Comparison of ENCODE assay signal across 9 cellular contexts in the genomic region with DNA sequence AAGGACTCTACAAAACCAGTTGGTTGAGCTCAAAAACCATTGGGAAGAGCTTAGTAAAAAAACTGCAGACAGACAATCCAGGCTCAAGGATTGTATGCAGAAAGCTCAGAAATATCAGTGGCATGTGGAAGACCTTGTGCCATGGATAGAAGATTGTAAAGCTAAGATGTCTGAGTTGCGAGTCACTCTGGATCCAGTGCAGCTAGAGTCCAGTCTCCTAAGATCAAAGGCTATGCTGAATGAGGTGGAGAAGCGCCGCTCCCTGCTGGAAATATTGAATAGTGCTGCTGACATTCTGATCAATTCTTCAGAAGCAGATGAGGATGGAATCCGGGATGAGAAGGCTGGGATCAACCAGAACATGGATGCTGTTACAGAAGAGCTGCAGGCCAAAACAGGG.
DNase-seq lines count a peak whose midpoint lies in the region; ATAC-seq, FAIRE-seq and TF ChIP-seq lines count a peak whose summit lies in the region.
"Had no signal": no experiment of that assay in that cellular context is flagged by ENCODE, and none has a peak within 500 bp of the region (broad histone marks: within the 10 kb centered on the region; RNA-seq: fewer than 3 reads in every experiment).

No MANE protein-coding gene starts in this region.

- H3K27me3 Mint-ChIP-seq in activated CD4-positive, alpha-beta T cell treated with anti-CD3 and anti-CD28 coated beads for 36 hours, result no peaks in the 10 kb centered on the region
- no peaks in the 10 kb centered on the region for H3K27me3 Mint-ChIP-seq in stimulated activated naive B cell treated with anti-CD40 and anti-IgM and Interleukin-4, amounts not matched to agents 10 μg/mL and 1 μg/mL and 100 μg/mL, for 72 hours
- H3K27me3 Mint-ChIP-seq: activated naive CD4-positive, alpha-beta T cell treated with anti-CD3 and anti-CD28 coated beads, Interleukin-2, amount 50 U/mL, for 24 hours had no signal

- intact Hi-C loops in activated CD4-positive, alpha-beta T cell treated with anti-CD3 and anti-CD28 coated beads for 36 hours (cut with DNase I, micrococcal nuclease), result no loop called here

- DNase-seq in activated CD4-positive, alpha-beta T cell treated with anti-CD3 and anti-CD28 coated beads for 36 hours, result no peak
- DNase-seq in activated CD4-positive, alpha-beta T cell treated with anti-CD3 and anti-CD28 coated beads, Interleukin-2, amount 50 U/mL, for 4 hours, result no peak
- DNase-seq in SJCRH30 (peak; percentile 42 to 43), fibroblast of mammary gland (ENCODE audit: low read depth) (peak; percentile 86), small intestine (peak; percentile 56), NOMO-1 (lab: John Stamatoyannopoulos, UW; ENCODE audit: unreplicated experiment in 2 of 2) (no peak)
- DNase-seq in stimulated activated naive B cell treated with anti-CD40 and anti-IgM and Interleukin-4, amounts not matched to agents 10 μg/mL and 1 μg/mL and 100 μg/mL, for 72 hours, result no peak

- H3K4me1 ChIP-seq in SJCRH30 (peaks cover 6% of the 10 kb centered on the region), small intestine (ENCODE audit: control insufficient read depth in 2 of 2, insufficient read depth in 1 of 2, low read depth in 1 of 2, low read length in 1 of 2) (peaks cover 0 to under 1% of the 10 kb centered on the region in 2 donors)

- H3K27ac ChIP-seq in SJCRH30 (no peak overlapping the region), small intestine (ENCODE audit: low read depth in 1 of 2, low read length in 1 of 2) (peak overlapping the region in 1 of 2 donors; percentile 8)

- H3K27me3 ChIP-seq in SJCRH30 (no peaks in the 10 kb centered on the region), small intestine (ENCODE audit: control insufficient read depth in 2 of 2, insufficient read depth in 2 of 2, low read length in 2 of 2) (no peaks in the 10 kb centered on the region)

- H3K4me3 Mint-ChIP-seq in activated CD4-positive, alpha-beta T cell treated with anti-CD3 and anti-CD28 coated beads for 36 hours, result no peak overlapping the region
- no peak overlapping the region for H3K4me3 Mint-ChIP-seq in stimulated activated naive B cell treated with anti-CD40 and anti-IgM and Interleukin-4, amounts not matched to agents 10 μg/mL and 1 μg/mL and 100 μg/mL, for 72 hours
- H3K4me3 Mint-ChIP-seq: activated naive CD4-positive, alpha-beta T cell treated with anti-CD3 and anti-CD28 coated beads, Interleukin-2, amount 50 U/mL, for 24 hours had no signal

- WGBS in small intestine, 3 donors, result 44 to 82% (median 60%) methylated on average over 4 of the region's 4 CpGs

- H3K9me3 ChIP-seq in SJCRH30 (replicated peaks) (no peaks in the 10 kb centered on the region), small intestine (ENCODE audit: control insufficient read depth, low read depth) (no peaks in the 10 kb centered on the region)

- POLR2A ChIA-PET in activated CD4-positive, alpha-beta T cell treated with anti-CD3 and anti-CD28 coated beads for 36 hours (lab: Charles Lee), result no interaction called here

- H3K36me3 Mint-ChIP-seq in activated CD4-positive, alpha-beta T cell treated with anti-CD3 and anti-CD28 coated beads for 36 hours (ENCODE audit: low read depth), result peaks cover 56% of the 10 kb centered on the region
- peaks cover 37 to 55% of the 10 kb centered on the region in 2 donors for H3K36me3 Mint-ChIP-seq in stimulated activated naive B cell treated with anti-CD40 and anti-IgM and Interleukin-4, amounts not matched to agents 10 μg/mL and 1 μg/mL and 100 μg/mL, for 72 hours

- peak overlapping the region; percentile 30 for H3K27ac Mint-ChIP-seq in activated CD4-positive, alpha-beta T cell treated with anti-CD3 and anti-CD28 coated beads for 36 hours
- no peak overlapping the region for H3K27ac Mint-ChIP-seq in stimulated activated naive B cell treated with anti-CD40 and anti-IgM and Interleukin-4, amounts not matched to agents 10 μg/mL and 1 μg/mL and 100 μg/mL, for 72 hours
- H3K27ac Mint-ChIP-seq: activated naive CD4-positive, alpha-beta T cell treated with anti-CD3 and anti-CD28 coated beads, Interleukin-2, amount 50 U/mL, for 24 hours had no signal

- H3K4me3 ChIP-seq in SJCRH30, result no peak overlapping the region
- H3K4me3 ChIP-seq in fibroblast of mammary gland (ENCODE audit: control insufficient read depth, low read depth, low read length), result no peak overlapping the region
- H3K4me3 ChIP-seq in small intestine (ENCODE audit: low read depth in 1 of 2, low read length in 2 of 2), result no peak overlapping the region

- FAIRE-seq in small intestine (lab: Jason Lieb, UNC), result no peak

- H3K36me3 ChIP-seq in SJCRH30, result peaks cover 58% of the 10 kb centered on the region
- peaks cover 10 to 13% of the 10 kb centered on the region in 2 donors for H3K36me3 ChIP-seq in small intestine (ENCODE audit: control insufficient read depth in 2 of 2, insufficient read depth in 2 of 2, low read length in 2 of 2)

- H3K4me1 Mint-ChIP-seq in activated CD4-positive, alpha-beta T cell treated with anti-CD3 and anti-CD28 coated beads for 36 hours, result peaks cover 16% of the 10 kb centered on the region
- H3K4me1 Mint-ChIP-seq in stimulated activated naive B cell treated with anti-CD40 and anti-IgM and Interleukin-4, amounts not matched to agents 10 μg/mL and 1 μg/mL and 100 μg/mL, for 72 hours, result peaks cover 10 to 12% of the 10 kb centered on the region in 2 donors

- CTCF ChIA-PET in activated CD4-positive, alpha-beta T cell treated with anti-CD3 and anti-CD28 coated beads for 36 hours (lab: Charles Lee), result interaction anchor here (0.6 to 0.7 kb wide), 3 partner anchors 58 to 285 kb away, joined by 3 read pairs; no protein-coding TSS in a partner anchor

- ATAC-seq in activated CD4-positive, alpha-beta T cell treated with anti-CD3 and anti-CD28 coated beads for 36 hours, result no peak
- ATAC-seq in stimulated activated naive B cell treated with anti-CD40 and anti-IgM and Interleukin-4, amounts not matched to agents 10 μg/mL and 1 μg/mL and 100 μg/mL, for 72 hours (replicated peaks), result no peak
- no peak for ATAC-seq in HG02981 (IDR thresholded peaks at IDR 0.05; ENCODE audit: unreplicated experiment)

- no peaks in the 10 kb centered on the region for H3K9me3 Mint-ChIP-seq in activated CD4-positive, alpha-beta T cell treated with anti-CD3 and anti-CD28 coated beads for 36 hours (ENCODE audit: low read depth)
- no peaks in the 10 kb centered on the region for H3K9me3 Mint-ChIP-seq in stimulated activated naive B cell treated with anti-CD40 and anti-IgM and Interleukin-4, amounts not matched to agents 10 μg/mL and 1 μg/mL and 100 μg/mL, for 72 hours
- H3K9me3 Mint-ChIP-seq: activated naive CD4-positive, alpha-beta T cell treated with anti-CD3 and anti-CD28 coated beads, Interleukin-2, amount 50 U/mL, for 24 hours had no signal

- peak; percentile 58 for TF ChIP-seq CTCF in fibroblast of mammary gland (conservative IDR thresholded peaks at IDR 0.05; ENCODE audit: control insufficient read depth, insufficient read depth, low read depth, low read length)

Comparison
In these comparisons a context has a peak if more than half of its experiments do, and no peak if none do; other contexts are left out.
1. DNase-seq: peak in SJCRH30 (2 of 2), fibroblast of mammary gland (single experiment) and small intestine (single experiment); none in activated CD4-positive, alpha-beta T cell treated with anti-CD3 and anti-CD28 coated beads for 36 hours (single experiment), activated CD4-positive, alpha-beta T cell treated with anti-CD3 and anti-CD28 coated beads, Interleukin-2, amount 50 U/mL, for 4 hours (0 of 2), stimulated activated naive B cell treated with anti-CD40 and anti-IgM and Interleukin-4, amounts not matched to agents 10 μg/mL and 1 μg/mL and 100 μg/mL, for 72 hours (single experiment) and NOMO-1 (0 of 2).